21 cellular contexts compared by ENCODE assay signal in the genomic region with DNA sequence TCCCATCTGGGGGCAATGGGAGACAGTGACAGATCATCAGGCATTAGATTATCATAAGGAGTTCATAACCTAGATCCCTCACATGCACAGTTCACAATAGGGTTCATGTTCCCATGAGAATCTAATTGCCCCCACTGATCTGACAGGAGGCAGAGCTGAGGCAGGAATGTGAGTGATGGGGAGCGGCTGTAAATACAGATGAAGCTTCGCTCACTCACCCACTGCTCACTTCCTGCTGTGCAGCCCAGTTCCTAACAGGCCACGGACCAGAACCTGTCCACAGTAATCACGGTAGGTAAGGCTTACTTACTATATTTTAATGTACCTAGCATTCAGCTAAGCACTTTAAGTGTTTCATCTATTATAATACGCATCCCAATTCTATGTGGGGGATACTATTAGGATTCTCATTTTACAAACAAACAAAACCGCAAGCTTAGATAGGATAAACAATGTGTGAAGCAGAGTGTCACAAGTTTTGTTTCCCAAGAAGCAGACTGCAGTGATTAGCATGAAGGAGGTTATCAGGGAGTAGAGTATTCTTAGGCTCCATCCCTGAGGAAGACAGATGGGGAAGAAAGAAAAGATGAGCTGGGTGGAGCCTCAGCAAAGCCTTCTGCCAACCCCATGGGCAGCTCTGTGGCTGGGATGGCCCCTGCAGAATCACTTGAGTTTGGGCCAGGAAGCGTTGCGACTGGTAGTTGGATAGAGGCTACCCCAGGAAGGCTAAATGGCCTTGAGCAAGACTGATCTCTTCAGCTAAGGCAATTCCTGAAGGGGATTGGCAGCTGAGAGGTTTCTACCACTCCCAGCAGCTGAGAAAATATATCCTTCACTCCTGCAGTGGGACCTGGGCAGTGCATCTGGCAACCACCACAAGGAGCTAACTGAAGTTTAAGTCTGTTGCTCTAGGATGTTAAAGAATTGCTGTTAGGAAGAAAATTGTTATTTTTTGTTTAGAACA.
DNase-seq lines count a peak whose midpoint lies in the region; ATAC-seq, FAIRE-seq and TF ChIP-seq lines count a peak whose summit lies in the region.
"Had no signal": no experiment of that assay in that cellular context is flagged by ENCODE, and none has a peak within 500 bp of the region (broad histone marks: within the 10 kb centered on the region; RNA-seq: fewer than 3 reads in every experiment).

No MANE protein-coding gene starts in this region.

- peak overlapping the region; percentile 70 for H2BK20ac ChIP-seq in IMR-90 (ENCODE audit: low read depth, low read length)

- no peaks in the 10 kb centered on the region for H4K20me1 ChIP-seq in IMR-90 (ENCODE audit: insufficient read depth, low read length)
- H4K20me1 ChIP-seq in K562 (replicated peaks; ENCODE audit: control insufficient read depth, insufficient read depth, low read length) = no peaks in the 10 kb centered on the region

- DNase-seq in IMR-90 (peak; percentile 68), K562 (ENCODE audit: extremely low read depth in 1 of 4, low spot score in 3 of 4) (no peak), neural crest cell (ENCODE audit: low read depth, low spot score) (no peak), NCI-H774 (lab: John Stamatoyannopoulos, UW) (no peak), COR-L47 (lab: John Stamatoyannopoulos, UW) (no peak), globus pallidus (ENCODE audit: low spot score) (no peak), NCI-H1694 (lab: John Stamatoyannopoulos, UW) (no peak)
- DNase-seq: activated CD4-positive, alpha-beta T cell treated with anti-CD3 and anti-CD28 coated beads for 48 hours; CD4-positive, alpha-beta memory T cell; DND-41; heart left ventricle; midbrain; NCI-H1930; NCI-H510A; psoas muscle; small intestine; stomach; T-cell had no signal

- H3K36me3 ChIP-seq in IMR-90 (ENCODE audit: control insufficient read depth, insufficient read depth, low read length) (no peaks in the 10 kb centered on the region), K562 (ENCODE audit: control insufficient read depth, insufficient read depth, low read length) (no peaks in the 10 kb centered on the region)
- H3K36me3 ChIP-seq: heart left ventricle, stomach had no signal

- H2BK5ac ChIP-seq in IMR-90 (ENCODE audit: low read depth, low read length, poor library complexity, severe bottlenecking) = no peak overlapping the region

- H3K9me1 ChIP-seq in IMR-90 (ENCODE audit: insufficient read depth, low read length) = 0 out of 2 replicates have a peak, but pooled peaks cover 7% of the 10 kb centered on the region
- H3K9me1 ChIP-seq in K562 (ENCODE audit: control insufficient read depth, insufficient read depth, low read length) = no peaks in the 10 kb centered on the region

- no TSS peak for BruUV-seq in IMR-90 (replicated peaks; lab: Mats Ljungman, UMichigan)
- BruUV-seq in K562 (replicated peaks; lab: Mats Ljungman, UMichigan) = no TSS peak

- TF ChIP-seq EP300 in K562 (IDR thresholded peaks at IDR 0.05; ENCODE audit: low read length) = no peak

- H3K79me1 ChIP-seq in IMR-90 (ENCODE audit: low read depth in 1 of 2, low read length in 2 of 2) = no peaks in the 10 kb centered on the region

- peak overlapping the region; percentile 12; the same call in 1 of the 2 replicates for H4K91ac ChIP-seq in IMR-90 (ENCODE audit: insufficient read depth, low read depth, low read length)

- H3K4ac ChIP-seq in IMR-90 (ENCODE audit: low read depth, low read length) = peak overlapping the region; percentile 37; the same call in 1 of the 2 replicates

- no peak for FAIRE-seq in K562 (lab: Jason Lieb, UNC)
- FAIRE-seq: small intestine had no signal

- H3K27me3 Mint-ChIP-seq in neural crest cell (ENCODE audit: low read depth) = no peaks in the 10 kb centered on the region
- H3K27me3 Mint-ChIP-seq: type B pancreatic cell had no signal

- TF ChIP-seq RAD21 in IMR-90 (IDR thresholded peaks at IDR 0.05; ENCODE audit: low read length) = no peak
- no peak for TF ChIP-seq RAD21 in K562 (CRISPR knock-in tag; conservative IDR thresholded peaks at IDR 0.05 in 1 of 2, IDR thresholded peaks at IDR 0.05 in 1 of 2)

- peak overlapping the region; percentile 30 for H2AK9ac ChIP-seq in IMR-90 (replicated peaks; ENCODE audit: low read depth, low read length, poor library complexity)

- in situ Hi-C loops in IMR-90 (cut with MboI; ENCODE audit: low sequenced_read_pairs) (no loop called here), K562 (cut with MboI) (no loop called here)

- H3K9me3 Mint-ChIP-seq in neural crest cell = peaks cover 6% of the 10 kb centered on the region
- H3K9me3 Mint-ChIP-seq: T-cell had no signal

- H3K36me3 Mint-ChIP-seq in neural crest cell (ENCODE audit: low read depth) = peaks cover 2% of the 10 kb centered on the region
- H3K36me3 Mint-ChIP-seq: activated naive CD8-positive, alpha-beta T cell; CD4-positive, alpha-beta memory T cell; T-cell; type B pancreatic cell had no signal

- TF ChIP-seq CTCF in IMR-90 (conservative IDR thresholded peaks at IDR 0.05; ENCODE audit: low read depth, low read length) = no peak
- TF ChIP-seq CTCF in K562 (IDR thresholded peaks at IDR 0.05 in 2 of 3, conservative IDR thresholded peaks at IDR 0.05 in 1 of 3; ENCODE audit: insufficient read depth in 2 of 3, low read depth in 1 of 3, low read length in 3 of 3) = no peak
- TF ChIP-seq CTCF in neural crest cell (conservative IDR thresholded peaks at IDR 0.05) = no peak

- TF ChIP-seq POLR2A in IMR-90 (IDR thresholded peaks at IDR 0.05; ENCODE audit: low read depth, low read length) (no peak), K562 (conservative IDR thresholded peaks at IDR 0.05) (no peak)

- peak; percentile 5 for ATAC-seq in GM18907 (IDR thresholded peaks at IDR 0.05; ENCODE audit: unreplicated experiment)
- ATAC-seq in IMR-90 (ENCODE audit: low read depth) = peak; percentile 61
- ATAC-seq in K562 = no peak
- ATAC-seq: heart left ventricle, T-cell had no signal

- WGBS in IMR-90 (ENCODE audit: extremely low coverage in 2 of 2, insufficient read length in 1 of 2), 2 experiments = no CpG with 5 or more reads among the region's 8 CpGs
- 90% methylated on average over 8 of the region's 8 CpGs for WGBS in K562 (ENCODE audit: insufficient coverage, low coverage, missing lambda C conversion rate)

- H2BK15ac ChIP-seq in IMR-90 (ENCODE audit: low read depth, low read length) = peak overlapping the region; percentile 53; the same call in 1 of the 3 replicates

- 0 out of 2 replicates have a peak overlapping the region, but pooled peaks have one; percentile 63 for H3K23ac ChIP-seq in IMR-90 (ENCODE audit: low read depth, low read length)

- H3K14ac ChIP-seq in IMR-90 (replicated peaks; ENCODE audit: low read depth, low read length) = 0 out of 2 replicates have a peak overlapping the region, but pooled peaks have one; percentile 41

- H3K18ac ChIP-seq in IMR-90 (ENCODE audit: low read depth, low read length) = no peak overlapping the region; the same call in 1 of the 2 replicates

- intact Hi-C loops in IMR-90 (cut with micrococcal nuclease) = no loop called here
- intact Hi-C loops in K562 (cut with micrococcal nuclease) = no loop called here

- no peak overlapping the region for H3K4me3 Mint-ChIP-seq in neural crest cell
- H3K4me3 Mint-ChIP-seq: activated naive CD8-positive, alpha-beta T cell; CD4-positive, alpha-beta memory T cell; T-cell; type B pancreatic cell had no signal

- POLR2A ChIA-PET in IMR-90 (lab: Charles Lee; ENCODE audit: unreplicated experiment) = no interaction called here
- POLR2A ChIA-PET in K562 (lab: Yijun Ruan, JAX) = interaction anchor here (0.6 to 1.3 kb wide), 3 partner anchors 11 to 1682 kb away, joined by 3 read pairs; no protein-coding TSS in a partner anchor

- dilution Hi-C loops in IMR-90 (cut with HindIII; ENCODE audit: low sequenced_read_pairs, unreplicated experiment) = no loop called here

- H3K9me3 ChIP-seq in IMR-90 (ENCODE audit: control insufficient read depth, insufficient read depth, low read length) (peaks cover 5% of the 10 kb centered on the region), K562 (replicated peaks; ENCODE audit: control insufficient read depth, insufficient read depth, low read depth, low read length) (no peaks in the 10 kb centered on the region)
- H3K9me3 ChIP-seq: psoas muscle had no signal

- peak overlapping the region; percentile 81 for H2BK120ac ChIP-seq in IMR-90 (ENCODE audit: low read depth, low read length)

- peak overlapping the region; percentile 10 for H3K27ac Mint-ChIP-seq in neural crest cell (ENCODE audit: unreplicated experiment)
- H3K27ac Mint-ChIP-seq: activated naive CD8-positive, alpha-beta T cell; CD4-positive, alpha-beta memory T cell; T-cell had no signal

- no peak overlapping the region for H4K5ac ChIP-seq in IMR-90 (ENCODE audit: low read depth, low read length)

- H3K27ac ChIP-seq in IMR-90 (ENCODE audit: insufficient read depth, low read length) = no peak overlapping the region
- no peak overlapping the region for H3K27ac ChIP-seq in K562 (ENCODE audit: extremely low read depth, low read depth, low read length)
- H3K27ac ChIP-seq: heart left ventricle, psoas muscle, stomach had no signal

- H2AFZ ChIP-seq in IMR-90 (replicated peaks; ENCODE audit: low read length, poor library complexity) (peak overlapping the region; percentile 74), K562 (ENCODE audit: low read depth, low read length) (peak overlapping the region; percentile 74; the same call in 1 of the 2 replicates)

- H2AK5ac ChIP-seq in IMR-90 (ENCODE audit: low read depth, low read length) = 0 out of 2 replicates have a peak overlapping the region, but pooled peaks have one; percentile 34

- H3K4me2 ChIP-seq in IMR-90 (ENCODE audit: low read depth, low read length) (no peak overlapping the region), K562 (ENCODE audit: insufficient read depth, low read length) (no peak overlapping the region)

- H3K79me2 ChIP-seq in K562 (ENCODE audit: control insufficient read depth, insufficient read depth, low read length) = no peaks in the 10 kb centered on the region

- H3K4me1 Mint-ChIP-seq in neural crest cell = peaks cover 46% of the 10 kb centered on the region
- H3K4me1 Mint-ChIP-seq: CD4-positive, alpha-beta memory T cell; T-cell had no signal

- H3K27me3 ChIP-seq in IMR-90 (ENCODE audit: control insufficient read depth, insufficient read depth, low read length) (no peaks in the 10 kb centered on the region), K562 (ENCODE audit: control insufficient read depth in 2 of 2, insufficient read depth in 2 of 2, low read length in 2 of 2) (no peaks in the 10 kb centered on the region)
- H3K27me3 ChIP-seq: heart left ventricle, stomach had no signal

- H3K56ac ChIP-seq in IMR-90 (ENCODE audit: extremely low read depth, insufficient read depth, low read length) = no peak overlapping the region

- H3K4me3 ChIP-seq in IMR-90 (ENCODE audit: insufficient read depth, low read depth, low read length) (no peak overlapping the region), K562 (no peak overlapping the region)
- H3K4me3 ChIP-seq: heart left ventricle, psoas muscle, stomach had no signal

- H3K4me1 ChIP-seq in IMR-90 (ENCODE audit: control insufficient read depth, insufficient read depth, low read length) (peaks cover 10% of the 10 kb centered on the region), K562 (replicated peaks in 1 of 2; ENCODE audit: control insufficient read depth in 2 of 2, insufficient read depth in 2 of 2, low read length in 2 of 2) (peaks cover 0 to 3% of the 10 kb centered on the region in 2 experiments; a peak in 2 of 5 replicates)
- H3K4me1 ChIP-seq: psoas muscle had no signal

- H3K9ac ChIP-seq in IMR-90 (ENCODE audit: low read depth, low read length) (no peak overlapping the region), K562 (ENCODE audit: insufficient read depth in 1 of 2, low read depth in 2 of 2, low read length in 2 of 2) (no peak overlapping the region)

- peak overlapping the region in 1 of 2 experiments; percentile 54; a peak in 1 of 4 replicates for H4K8ac ChIP-seq in IMR-90 (ENCODE audit: low read depth in 2 of 2, low read length in 2 of 2)

- CTCF ChIA-PET in IMR-90 (lab: Yijun Ruan, JAX) (interaction anchor here (1.0 kb wide), 1 partner anchor 13 kb away, joined by 4 read pairs; no protein-coding TSS in a partner anchor), K562 (lab: Yijun Ruan, JAX; ENCODE audit: low intra/inter-chr PET ratio) (no interaction called here)
